ENCODE assay signal across 11 cellular contexts in genomic region chr4:68662836-68663576, GRCh38. TPM values are rescaled to one million over a fixed set of nuclear protein-coding genes. Genes with fewer than 3 reads are reported as not detected.
"Had no signal": no experiment of that assay in that cellular context is flagged by ENCODE, and none has a peak within 500 bp of the region (broad histone marks: within the 10 kb centered on the region; RNA-seq: fewer than 3 reads in every experiment).

No MANE protein-coding gene starts in this region.

RNA-seq across cellular contexts. Expression of gene UGT2B15, which starts 7.4 kb away (rescaled TPM):
- total RNA-seq: activated CD8-positive, alpha-beta T cell treated with anti-CD3 and anti-CD28 coated beads, Interleukin-2, amount 10 ng/mL, durations not matched to agents 7 days and 5 days; activated T-helper 1 cell treated with anti-CD3 and anti-CD28 coated beads, Interleukin-12 subunit alpha, Interleukin-12 subunit beta, Interleukin-2, Interleukin-4 antibody, amounts not matched to agents 30 ng/mL and 10 ng/mL and 1 ng/mL, durations not matched to agents 14 hours and 24 hours and 36 hours; cardiac septum; chondrocyte; epithelial cell of proximal tubule; fibroblast of villous mesenchyme; heart left ventricle; lower lobe of right lung; pulmonary artery endothelial cell; thyroid gland; upper lobe of right lung had no signal
- polyA plus RNA-seq: heart left ventricle had no signal
